In genomic region chr3:141255864-141256263, GRCh38 we compare ENCODE assay signal across 8 cellular contexts. TPM values are rescaled to one million over a fixed set of nuclear protein-coding genes. Genes with fewer than 3 reads are reported as not detected.
DNase-seq lines count a peak whose midpoint lies in the region; ATAC-seq, FAIRE-seq and TF ChIP-seq lines count a peak whose summit lies in the region.

No MANE protein-coding gene starts in this region.

- BruUV-seq in endothelial cell of umbilical vein (replicated peaks; lab: Mats Ljungman, UMichigan): no TSS peak

- peak; percentile 76 to 85 for ATAC-seq in activated CD4-positive, CD25-positive, alpha-beta regulatory T cell treated with anti-CD3 and anti-CD28 coated beads, Interleukin-2, amount 50 U/mL, for 24 hours
- no peak for ATAC-seq in HG02970 (IDR thresholded peaks at IDR 0.05; ENCODE audit: low FRiP score, unreplicated experiment)

- no peaks in the 10 kb centered on the region for H3K4me1 ChIP-seq in endothelial cell of umbilical vein (ENCODE audit: control insufficient read depth, extremely low read depth, insufficient read depth, low read length)

- POLR2A ChIA-PET in endothelial cell of umbilical vein (lab: Charles Lee): no interaction called here

- CTCF ChIA-PET in endothelial cell of umbilical vein (lab: Charles Lee): interaction anchor here (1.3 to 3.6 kb wide), 3 partner anchors 22 to 256 kb away, joined by 3 to 15 read pairs (median 5); partner anchors contain the start of gene PXYLP1

- no peaks in the 10 kb centered on the region for H3K9me3 ChIP-seq in endothelial cell of umbilical vein (replicated peaks; ENCODE audit: control insufficient read depth, insufficient read depth, low read length)

- intact Hi-C loops in endothelial cell of umbilical vein (cut with micrococcal nuclease): loop anchor here (1.0 kb wide), 1 partner anchor 25 kb away; the partner anchor contains the start of gene PXYLP1

- no peak overlapping the region for H3K4me2 ChIP-seq in endothelial cell of umbilical vein (ENCODE audit: insufficient read depth, low read length)

- no peak for FAIRE-seq in endothelial cell of umbilical vein (lab: Jason Lieb, UNC)

- H3K9ac ChIP-seq in endothelial cell of umbilical vein (replicated peaks; ENCODE audit: extremely low read depth, insufficient read depth, low read length): no peak overlapping the region

- H2AFZ ChIP-seq in endothelial cell of umbilical vein (ENCODE audit: low read depth, low read length): no peak overlapping the region

- peaks cover 0 to 2% of the 10 kb centered on the region in 2 experiments for H3K27me3 ChIP-seq in endothelial cell of umbilical vein (ENCODE audit: control insufficient read depth in 2 of 2, insufficient read depth in 2 of 2, low read length in 2 of 2)

- no peaks in the 10 kb centered on the region for H3K79me2 ChIP-seq in endothelial cell of umbilical vein (ENCODE audit: control insufficient read depth, insufficient read depth, low read length)

- no peaks in the 10 kb centered on the region for H3K36me3 ChIP-seq in endothelial cell of umbilical vein (ENCODE audit: control insufficient read depth in 2 of 2, extremely low read depth in 1 of 2, insufficient read depth in 2 of 2, low read length in 2 of 2)

- dilution Hi-C loops in endothelial cell of umbilical vein (cut with MboI; ENCODE audit: extremely low pct_ligation_motif_present, low sequenced_read_pairs): no loop called here

- TF ChIP-seq POLR2A in endothelial cell of umbilical vein (IDR thresholded peaks at IDR 0.05; ENCODE audit: low read depth, low read length): no peak

- peak; percentile 4 to 25 for TF ChIP-seq CTCF in endothelial cell of umbilical vein (IDR thresholded peaks at IDR 0.05; ENCODE audit: extremely low read depth in 1 of 2, insufficient read depth in 1 of 2, low read depth in 1 of 2, low read length in 2 of 2)

- H3K4me3 ChIP-seq in endothelial cell of umbilical vein (replicated peaks in 1 of 3; ENCODE audit: insufficient read depth in 1 of 3, low read depth in 1 of 3, low read length in 3 of 3): no peak overlapping the region

- no peak overlapping the region for H3K27ac ChIP-seq in endothelial cell of umbilical vein (ENCODE audit: insufficient read depth, low read depth, low read length)

- no peak for DNase-seq in activated CD4-positive, CD25-positive, alpha-beta regulatory T cell treated with anti-CD3 and anti-CD28 coated beads, Interleukin-2, amount 50 U/mL, for 72 hours
- DNase-seq in RPMI7951 (ENCODE audit: low read depth) (peak; percentile 75), endothelial cell of umbilical vein (ENCODE audit: low read depth, low spot score) (peak; percentile 6), NCI-H2029 treated with DMSO at 0.1 percent for 48 hours (lab: John Stamatoyannopoulos, UW) (no peak), islet precursor cell (no peak)
- peak; percentile 43 for DNase-seq in stimulated activated CD4-positive, alpha-beta T cell treated with anti-CD3 and anti-CD28 coated beads, Interleukin-4, amount 100 ng/mL, for 24 hours

- H3K9me1 ChIP-seq in endothelial cell of umbilical vein (replicated peaks; ENCODE audit: control insufficient read depth, extremely low read depth, insufficient read depth, low read length): no peaks in the 10 kb centered on the region

- no peaks in the 10 kb centered on the region for H4K20me1 ChIP-seq in endothelial cell of umbilical vein (replicated peaks; ENCODE audit: control insufficient read depth, extremely low read depth, insufficient read depth, low read length)

TF ChIP-seq in endothelial cell of umbilical vein, 7 proteins besides CTCF, POLR2A, EP300 and RAD21:
- no peak for TF ChIP-seq GATA2 (IDR thresholded peaks at IDR 0.05; ENCODE audit: insufficient read depth, insufficient read length, low read depth, low read length)
- TF ChIP-seq FOS (IDR thresholded peaks at IDR 0.05; ENCODE audit: borderline replicate concordance, insufficient read depth, low read length): no peak
- no peak for TF ChIP-seq MAX (IDR thresholded peaks at IDR 0.05; ENCODE audit: insufficient read depth, insufficient read length)
- no peak for TF ChIP-seq POLR2AphosphoS5 (IDR thresholded peaks at IDR 0.05; ENCODE audit: insufficient read depth, low read depth, low read length)
- TF ChIP-seq EZH2 (IDR thresholded peaks at IDR 0.05; ENCODE audit: borderline replicate concordance, low read depth, low read length, severe bottlenecking): no peak
- no peak for TF ChIP-seq MYC (IDR thresholded peaks at IDR 0.05; ENCODE audit: low read depth, low read length)
- TF ChIP-seq JUN (IDR thresholded peaks at IDR 0.05; ENCODE audit: borderline replicate concordance, insufficient read depth, insufficient read length, low read depth): no peak

RNA-seq across cellular contexts. Expression of gene PXYLP1, which starts 24.2 kb away (rescaled TPM):
- 13.8 and 18.7 TPM in 2 replicates for total RNA-seq in RPMI7951 (2014; rRNA removed; shearing (Covaris generic))
- 0.88 and 1.7 TPM in 2 replicates for total RNA-seq in endothelial cell of umbilical vein
- 0.84 and 1.5 TPM in 2 replicates for polyA plus RNA-seq in endothelial cell of umbilical vein
- polyA plus RNA-seq in endothelial cell of umbilical vein (2011; cell fraction: cytosol; rRNA removed): 0.75 and 0.79 TPM in 2 replicates
- polyA plus RNA-seq in endothelial cell of umbilical vein (2011; cell fraction: nucleus; rRNA removed): 2.9 and 3.0 TPM in 2 replicates
- 1.7 and 1.9 TPM in 2 replicates for polyA plus RNA-seq in endothelial cell of umbilical vein (2012)
- 1.9 and 3.2 TPM in 2 replicates for polyA minus RNA-seq in endothelial cell of umbilical vein
- 0.72 TPM for polyA minus RNA-seq in endothelial cell of umbilical vein (2011; cell fraction: cytosol; rRNA and poly(A)+ RNA removed)
- polyA minus RNA-seq in endothelial cell of umbilical vein (2011; cell fraction: nucleus; rRNA and poly(A)+ RNA removed): 1.7 and 3.5 TPM in 2 replicates

Comparison
In these comparisons a context has a peak if more than half of its experiments do, and no peak if none do; other contexts are left out.
1. DNase-seq: peak in RPMI7951 (single experiment), endothelial cell of umbilical vein (single experiment) and stimulated activated CD4-positive, alpha-beta T cell treated with anti-CD3 and anti-CD28 coated beads, Interleukin-4, amount 100 ng/mL, for 24 hours (single experiment); none in activated CD4-positive, CD25-positive, alpha-beta regulatory T cell treated with anti-CD3 and anti-CD28 coated beads, Interleukin-2, amount 50 U/mL, for 72 hours (single experiment), NCI-H2029 treated with DMSO at 0.1 percent for 48 hours (single experiment) and islet precursor cell (single experiment).